Comparison of ENCODE assay signal across 17 cellular contexts in genomic region chr1:151970128-151970527, GRCh38. TPM values are rescaled to one million over a fixed set of nuclear protein-coding genes. Genes with fewer than 3 reads are reported as not detected.
A peak's percentile ranks its signal among the peaks of the same experiment; 100 is the strongest.
DNase-seq lines count a peak whose midpoint lies in the region; ATAC-seq, FAIRE-seq and TF ChIP-seq lines count a peak whose summit lies in the region.
"Had no signal": no experiment of that assay in that cellular context is flagged by ENCODE, and none has a peak within 500 bp of the region (broad histone marks: within the 10 kb centered on the region; RNA-seq: fewer than 3 reads in every experiment).

No MANE protein-coding gene starts in this region.

- no peak overlapping the region for H4K8ac ChIP-seq in mesenchymal stem cell (ENCODE audit: low read length)

- H3K27me3 Mint-ChIP-seq in CD4-positive, alpha-beta T cell: no peaks in the 10 kb centered on the region

- FAIRE-seq in A204.1 (lab: Jason Lieb, UNC) (peak; percentile 94), bronchial epithelial cell (lab: Jason Lieb, UNC) (no peak)

- H3K27ac ChIP-seq in OCI-LY3 (ENCODE audit: low read length): peak overlapping the region; percentile 17; the same call in 1 of the 2 replicates
- no peak overlapping the region for H3K27ac ChIP-seq in mesenchymal stem cell (ENCODE audit: low read length, poor library complexity, severe bottlenecking)
- H3K27ac ChIP-seq in CD4-positive, alpha-beta T cell (ENCODE audit: low read depth, low read length): no peak overlapping the region
- H3K27ac ChIP-seq: HL-60 had no signal

- no peak overlapping the region for H3K27ac Mint-ChIP-seq in CD4-positive, alpha-beta T cell
- H3K27ac Mint-ChIP-seq: CD8-positive, alpha-beta memory T cell; H9 had no signal

- in situ Hi-C loops in ACHN (cut with HindIII; ENCODE audit: low pct_ligation_motif_present, low pct_unique_long_range_greater_than_20kb, low sequenced_read_pairs): no loop called here

- 93% methylated on average over 5 of the region's 5 CpGs for WGBS in mesenchymal stem cell

- no peak overlapping the region for H2BK120ac ChIP-seq in mesenchymal stem cell (ENCODE audit: low read depth, low read length)

- TF ChIP-seq CTCF in OCI-LY3 (IDR thresholded peaks at IDR 0.05; ENCODE audit: low read depth, low read length) (no peak), bronchial epithelial cell (IDR thresholded peaks at IDR 0.05; ENCODE audit: insufficient read depth, low read length, severe bottlenecking) (no peak)
- no peak for TF ChIP-seq CTCF in CD4-positive, alpha-beta T cell (IDR thresholded peaks at IDR 0.05)

- peaks cover 7% of the 10 kb centered on the region for H3K4me1 Mint-ChIP-seq in CD4-positive, alpha-beta T cell (ENCODE audit: low read depth)

- CTCF ChIA-PET in CD4-positive, alpha-beta T cell (lab: Charles Lee): interaction anchor here (0.9 to 4.5 kb wide), 3 partner anchors 19 to 36 kb away, joined by 3 to 93 read pairs (median 3); no protein-coding TSS in a partner anchor

- peaks cover 16% of the 10 kb centered on the region; the same call in 1 of the 2 replicates for H3K27me3 ChIP-seq in OCI-LY3 (ENCODE audit: low read depth, low read length)
- no peaks in the 10 kb centered on the region for H3K27me3 ChIP-seq in bronchial epithelial cell (ENCODE audit: control insufficient read depth, insufficient read depth, low read length)
- no peaks in the 10 kb centered on the region for H3K27me3 ChIP-seq in mesenchymal stem cell (ENCODE audit: control insufficient read depth in 1 of 2, insufficient read depth in 1 of 2, low read length in 2 of 2)
- H3K27me3 ChIP-seq in CD4-positive, alpha-beta T cell (ENCODE audit: control insufficient read depth, insufficient read depth, low read length): no peaks in the 10 kb centered on the region
- H3K27me3 ChIP-seq: BLaER1 treated with 17β-estradiol and CSF1 and Interleukin-3, amounts not matched to agents 10 nM and 100 nM had no signal

- H2BK12ac ChIP-seq in mesenchymal stem cell (ENCODE audit: low read length in 2 of 2): no peak overlapping the region

- H4K91ac ChIP-seq in mesenchymal stem cell (ENCODE audit: low read length): no peak overlapping the region

- H3K4me2 ChIP-seq in OCI-LY3 (ENCODE audit: low read length): peak overlapping the region; percentile 54
- H3K4me2 ChIP-seq in mesenchymal stem cell (ENCODE audit: low read length, poor library complexity, severe bottlenecking): no peak overlapping the region

- H3K4me3 ChIP-seq in OCI-LY3 (ENCODE audit: low read length): peak overlapping the region; percentile 23; the same call in 1 of the 2 replicates
- H3K4me3 ChIP-seq in bronchial epithelial cell (ENCODE audit: low read depth, low read length): no peak overlapping the region
- peak overlapping the region in 1 of 2 experiments; percentile 34 for H3K4me3 ChIP-seq in mesenchymal stem cell (ENCODE audit: insufficient read depth in 1 of 2, low read depth in 1 of 2, low read length in 2 of 2)
- H3K4me3 ChIP-seq: BLaER1 treated with 17β-estradiol and CSF1 and Interleukin-3, amounts not matched to agents 10 nM and 100 nM had no signal

- H3K79me1 ChIP-seq in mesenchymal stem cell (replicated peaks; ENCODE audit: low read length, poor library complexity, severe bottlenecking): peaks cover 5% of the 10 kb centered on the region

- H2AK5ac ChIP-seq in mesenchymal stem cell (ENCODE audit: low read length, severe bottlenecking): peak overlapping the region; percentile 29

- H3K36me3 ChIP-seq in OCI-LY3 (replicated peaks; ENCODE audit: low read depth, low read length) (no peaks in the 10 kb centered on the region), bronchial epithelial cell (ENCODE audit: control insufficient read depth, insufficient read depth, low read length) (no peaks in the 10 kb centered on the region), mesenchymal stem cell (ENCODE audit: control insufficient read depth in 1 of 2, insufficient read depth in 2 of 2, low read depth in 1 of 2, low read length in 2 of 2) (no peaks in the 10 kb centered on the region)
- H3K36me3 ChIP-seq: BLaER1 treated with 17β-estradiol and CSF1 and Interleukin-3, amounts not matched to agents 10 nM and 100 nM had no signal

- no peak for ATAC-seq in HG03439 (IDR thresholded peaks at IDR 0.05; ENCODE audit: unreplicated experiment)
- ATAC-seq in CD4-positive, alpha-beta T cell (ENCODE audit: poor library complexity): no peak
- ATAC-seq: Right ventricle myocardium inferior had no signal

- H3K79me2 ChIP-seq in OCI-LY3 (ENCODE audit: low read length): no peaks in the 10 kb centered on the region

- no peak overlapping the region for H3K4me3 Mint-ChIP-seq in CD4-positive, alpha-beta T cell
- H3K4me3 Mint-ChIP-seq: CD8-positive, alpha-beta memory T cell; H9 had no signal

- H2AFZ ChIP-seq in OCI-LY3 (ENCODE audit: low read depth, low read length) (no peak overlapping the region), mesenchymal stem cell (ENCODE audit: low read depth, low read length) (no peak overlapping the region)

- H2BK5ac ChIP-seq in mesenchymal stem cell (ENCODE audit: low read depth, low read length, poor library complexity, severe bottlenecking): no peak overlapping the region

- H3K4me1 ChIP-seq in OCI-LY3 (ENCODE audit: low read length): peaks cover 45% of the 10 kb centered on the region
- H3K4me1 ChIP-seq in mesenchymal stem cell (ENCODE audit: control insufficient read depth, insufficient read depth, low read depth, low read length): peaks cover 10% of the 10 kb centered on the region

- H3K23ac ChIP-seq in mesenchymal stem cell (ENCODE audit: low read length in 2 of 2): no peak overlapping the region

- H3K36me3 Mint-ChIP-seq in CD4-positive, alpha-beta T cell (ENCODE audit: low read depth): no peaks in the 10 kb centered on the region
- H3K36me3 Mint-ChIP-seq: CD8-positive, alpha-beta memory T cell had no signal

- H4K20me1 ChIP-seq in OCI-LY3 (ENCODE audit: insufficient read depth, low read length): no peaks in the 10 kb centered on the region
- H4K20me1 ChIP-seq: BLaER1 treated with 17β-estradiol and CSF1 and Interleukin-3, amounts not matched to agents 10 nM and 100 nM had no signal

- intact Hi-C loops in CD4-positive, alpha-beta T cell (cut with DNase I, micrococcal nuclease): no loop called here

- POLR2A ChIA-PET in CD4-positive, alpha-beta T cell (lab: Charles Lee): no interaction called here

- H2BK15ac ChIP-seq in mesenchymal stem cell (ENCODE audit: low read depth, poor library complexity, severe bottlenecking): no peak overlapping the region

- DNase-seq in bronchial epithelial cell (ENCODE audit: low read depth): peak; percentile 73
- no peak for DNase-seq in mesenchymal stem cell
- DNase-seq in ACHN: no peak
- DNase-seq in CD4-positive, alpha-beta T cell: no peak
- DNase-seq: CD8-positive, alpha-beta memory T cell; DMS79 treated with DMSO at 0.1 percent for 48 hours; H9; NCI-H1417; NCI-H187; NCI-H2227 treated with DMSO at 0.1 percent for 48 hours; NCI-H524 treated with DMSO at 0.1 percent for 48 hours had no signal

- no peaks in the 10 kb centered on the region for H3K9me3 Mint-ChIP-seq in CD4-positive, alpha-beta T cell
- H3K9me3 Mint-ChIP-seq: CD8-positive, alpha-beta memory T cell; H9 had no signal

- H3K9me3 ChIP-seq in OCI-LY3 (ENCODE audit: insufficient read depth, low read length) (no peaks in the 10 kb centered on the region), mesenchymal stem cell (ENCODE audit: control insufficient read depth, low read length) (no peaks in the 10 kb centered on the region)
- H3K9me3 ChIP-seq in CD4-positive, alpha-beta T cell (ENCODE audit: control insufficient read depth, low read length): no peaks in the 10 kb centered on the region
- H3K9me3 ChIP-seq: BLaER1 treated with 17β-estradiol and CSF1 and Interleukin-3, amounts not matched to agents 10 nM and 100 nM had no signal

- no peak overlapping the region for H3K18ac ChIP-seq in mesenchymal stem cell (ENCODE audit: low read depth in 1 of 2, low read length in 2 of 2)

- H3K9ac ChIP-seq in OCI-LY3 (ENCODE audit: low read length) (no peak overlapping the region), mesenchymal stem cell (ENCODE audit: low read length) (peak overlapping the region; percentile 39)

- H3K4ac ChIP-seq in mesenchymal stem cell (ENCODE audit: low read depth in 1 of 2, low read length in 2 of 2): no peak overlapping the region

- H3K14ac ChIP-seq in mesenchymal stem cell (ENCODE audit: low read length in 2 of 2): no peak overlapping the region

RNA-seq across cellular contexts. Expression of gene S100A10, which starts 23.5 kb away (rescaled TPM):
- total RNA-seq in bronchial epithelial cell: 120 and 212 TPM in 2 replicates
- polyA plus RNA-seq in mesenchymal stem cell (2013, experiment 1 of 2): 743 TPM
- 740 TPM for polyA plus RNA-seq in mesenchymal stem cell (2013, experiment 2 of 2)
- total RNA-seq in CD4-positive, alpha-beta T cell: 100 to 1,000 TPM; 189 to 204 TPM
